ENCODE assay signal across 8 cellular contexts in the genomic region with DNA sequence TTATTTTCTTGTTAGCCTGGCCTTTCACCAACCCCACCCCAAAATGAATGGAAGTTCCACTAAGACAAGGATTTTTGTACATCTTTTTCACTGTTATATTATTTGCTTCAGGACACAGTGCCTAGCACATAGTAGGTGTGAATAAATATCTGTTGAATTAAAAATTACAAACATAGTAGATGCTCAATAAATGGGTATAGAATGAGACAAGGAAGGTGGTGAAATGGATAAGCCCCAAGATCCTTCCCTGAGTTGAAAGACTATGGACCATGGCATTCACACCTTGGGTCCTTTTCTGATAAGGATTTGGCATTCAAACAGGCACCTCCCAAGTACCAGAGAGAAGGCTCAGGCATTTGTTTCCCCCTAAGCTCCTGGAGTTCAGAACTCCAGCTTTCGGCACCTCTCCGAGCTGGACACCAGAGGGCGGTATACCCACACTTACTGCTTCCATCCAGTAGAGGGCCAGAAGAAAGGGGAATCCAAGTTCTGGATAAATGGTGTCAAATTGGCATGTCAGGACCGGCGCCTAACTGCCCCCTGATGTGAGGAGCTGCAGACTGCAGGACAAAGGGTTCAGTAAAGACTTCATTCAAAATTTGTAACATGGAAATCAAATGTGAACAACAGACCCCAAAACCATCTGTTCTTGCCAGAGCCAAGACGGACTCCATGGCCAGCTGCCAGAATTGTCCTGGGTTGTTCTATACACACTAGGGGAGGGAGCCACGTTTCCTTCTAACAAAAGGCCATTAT.
DNase-seq lines count a peak whose midpoint lies in the region; ATAC-seq and TF ChIP-seq lines count a peak whose summit lies in the region.

No MANE protein-coding gene starts in this region.

- peak; percentile 74 for ATAC-seq in HG02623 (IDR thresholded peaks at IDR 0.05; ENCODE audit: unreplicated experiment)

- no peak overlapping the region for H3K4me3 ChIP-seq in GM12865 (ENCODE audit: low read depth, low read length)

- peak; percentile 92 for TF ChIP-seq CTCF in GM12865 (IDR thresholded peaks at IDR 0.05; ENCODE audit: insufficient read depth, low read depth, low read length, missing control alignments)

- in situ Hi-C loops in T47D (cut with HindIII; ENCODE audit: low pct_unique_long_range_greater_than_20kb, low sequenced_read_pairs): no loop called here

- peak; percentile 65 for DNase-seq in GM12865 (ENCODE audit: low read depth)
- peak; percentile 68 for DNase-seq in NCI-H2029 (lab: John Stamatoyannopoulos, UW)
- peak; percentile 53 for DNase-seq in UCSD-AML1 (lab: John Stamatoyannopoulos, UW; ENCODE audit: unreplicated experiment)
- DNase-seq in T47D (ENCODE audit: low read depth in 1 of 2, low spot score in 1 of 2): peak; percentile 0 to 67
- peak; percentile 72 for DNase-seq in inferior parietal cortex (ENCODE audit: extremely low spot score)
- DNase-seq in stimulated activated CD4-positive, alpha-beta T cell treated with anti-CD3 and anti-CD28 coated beads, Interleukin-12 subunit alpha, Interleukin-12 subunit beta, amount 100 ng/mL, for 48 hours (ENCODE audit: low read depth in 2 of 3, low spot score in 1 of 3): peak; percentile 18 to 63 (median 31)
- no peak for DNase-seq in KG1 (lab: John Stamatoyannopoulos, UW)
